In genomic region chr2:160156665-160157064, GRCh38 we compare ENCODE assay signal across 22 cellular contexts. TPM values are rescaled to one million over a fixed set of nuclear protein-coding genes. Genes with fewer than 3 reads are reported as not detected.
DNase-seq lines count a peak whose midpoint lies in the region; ATAC-seq, FAIRE-seq and TF ChIP-seq lines count a peak whose summit lies in the region.
"Had no signal": no experiment of that assay in that cellular context is flagged by ENCODE, and none has a peak within 500 bp of the region (broad histone marks: within the 10 kb centered on the region; RNA-seq: fewer than 3 reads in every experiment).

No MANE protein-coding gene starts in this region.

- H3K4me3 Mint-ChIP-seq in GM23338, result no peak overlapping the region
- H3K4me3 Mint-ChIP-seq in astrocyte (ENCODE audit: unreplicated experiment), result no peak overlapping the region
- H3K4me3 Mint-ChIP-seq: activated CD8-positive, alpha-beta T cell treated with anti-CD3 and anti-CD28 coated beads, Interleukin-2, amount 10 ng/mL, durations not matched to agents 7 days and 5 days; brain; CD8-positive, alpha-beta T cell; endodermal cell; H9; neural progenitor cell had no signal

- H3K4me1 ChIP-seq in GM23338 (ENCODE audit: insufficient read depth), result no peaks in the 10 kb centered on the region
- H3K4me1 ChIP-seq in astrocyte (ENCODE audit: insufficient read depth, low read length), result peaks cover 10% of the 10 kb centered on the region
- peaks cover 27% of the 10 kb centered on the region for H3K4me1 ChIP-seq in skeletal muscle satellite cell (ENCODE audit: control insufficient read depth, insufficient read depth, low read length)
- no peaks in the 10 kb centered on the region for H3K4me1 ChIP-seq in colonic mucosa

- no peak overlapping the region for H3K27ac ChIP-seq in GM23338 (ENCODE audit: low read depth)
- H3K27ac ChIP-seq in astrocyte (ENCODE audit: low read depth, low read length), result peak overlapping the region; percentile 32
- no peak overlapping the region for H3K27ac ChIP-seq in colonic mucosa
- H3K27ac ChIP-seq: HL-60, neural progenitor cell had no signal

- H2AFZ ChIP-seq in GM23338 (peak overlapping the region; percentile 47; the same call in 1 of the 2 replicates), astrocyte (ENCODE audit: low read depth, low read length) (peak overlapping the region; percentile 18)
- H2AFZ ChIP-seq: neural progenitor cell had no signal

- TF ChIP-seq POLR2A in erythroblast (IDR thresholded peaks at IDR 0.05; ENCODE audit: low read length), result no peak

- H3K9me3 ChIP-seq in astrocyte (ENCODE audit: insufficient read depth, low read depth, low read length) (no peaks in the 10 kb centered on the region), skeletal muscle satellite cell (replicated peaks; ENCODE audit: low read length) (no peaks in the 10 kb centered on the region), colonic mucosa (no peaks in the 10 kb centered on the region)

- H3K4me2 ChIP-seq in GM23338 (no peak overlapping the region), astrocyte (ENCODE audit: low read length) (peak overlapping the region; percentile 37), skeletal muscle satellite cell (ENCODE audit: low read length) (no peak overlapping the region)
- H3K4me2 ChIP-seq: neural progenitor cell had no signal

- no peak for ATAC-seq in GM23338
- ATAC-seq: activated CD8-positive, alpha-beta T cell treated with anti-CD3 and anti-CD28 coated beads, Interleukin-2, amount 10 ng/mL, durations not matched to agents 7 days and 5 days; CD8-positive, alpha-beta T cell had no signal

- intact Hi-C loops in colonic mucosa (cut with DNase I), result no loop called here

- no peaks in the 10 kb centered on the region for H3K36me3 ChIP-seq in GM23338 (ENCODE audit: insufficient read depth)
- no peaks in the 10 kb centered on the region for H3K36me3 ChIP-seq in astrocyte (ENCODE audit: insufficient read depth, low read length)
- no peaks in the 10 kb centered on the region for H3K36me3 ChIP-seq in skeletal muscle satellite cell (ENCODE audit: insufficient read depth, low read length)
- no peaks in the 10 kb centered on the region for H3K36me3 ChIP-seq in colonic mucosa
- H3K36me3 ChIP-seq: neural progenitor cell had no signal

- H3K9me2 ChIP-seq in GM23338 (ENCODE audit: insufficient read depth), result peaks cover 4% of the 10 kb centered on the region; the same call in 1 of the 2 replicates

- H3K4me3 ChIP-seq in GM23338, result no peak overlapping the region
- no peak overlapping the region for H3K4me3 ChIP-seq in astrocyte (ENCODE audit: insufficient read depth, low read depth, low read length)
- no peak overlapping the region for H3K4me3 ChIP-seq in foreskin fibroblast (ENCODE audit: low read depth in 1 of 2, low read length in 2 of 2)
- H3K4me3 ChIP-seq in skeletal muscle satellite cell (ENCODE audit: low read length), result no peak overlapping the region
- no peak overlapping the region for H3K4me3 ChIP-seq in colonic mucosa
- H3K4me3 ChIP-seq: lung, neural progenitor cell, skin epidermis had no signal

- H4K20me1 ChIP-seq in GM23338 (replicated peaks; ENCODE audit: insufficient read depth) (no peaks in the 10 kb centered on the region), astrocyte (ENCODE audit: insufficient read depth, low read length) (no peaks in the 10 kb centered on the region)

- TF ChIP-seq CTCF in GM23338 (conservative IDR thresholded peaks at IDR 0.05; ENCODE audit: low read depth in 2 of 2), result no peak
- no peak for TF ChIP-seq CTCF in astrocyte (IDR thresholded peaks at IDR 0.05; ENCODE audit: insufficient read depth, low read depth, low read length)
- TF ChIP-seq CTCF in foreskin fibroblast (IDR thresholded peaks at IDR 0.05; ENCODE audit: low read depth, low read length), result no peak
- TF ChIP-seq CTCF in GM20000 (IDR thresholded peaks at IDR 0.05; ENCODE audit: extremely low read depth, missing control alignments), result no peak
- no peak for TF ChIP-seq CTCF in colonic mucosa (IDR thresholded peaks at IDR 0.05)

- H3K9me3 Mint-ChIP-seq in GM23338 (no peaks in the 10 kb centered on the region), astrocyte (ENCODE audit: unreplicated experiment) (peaks cover 4% of the 10 kb centered on the region)
- H3K9me3 Mint-ChIP-seq: CD8-positive, alpha-beta T cell had no signal

- H3K36me3 Mint-ChIP-seq in GM23338 (ENCODE audit: low read depth) (no peaks in the 10 kb centered on the region; the same call in 2 of the 3 replicates), astrocyte (ENCODE audit: low read depth, unreplicated experiment) (no peaks in the 10 kb centered on the region)
- H3K36me3 Mint-ChIP-seq: brain; CD8-positive, alpha-beta T cell; neural progenitor cell had no signal

- no peaks in the 10 kb centered on the region for H3K27me3 Mint-ChIP-seq in GM23338 (ENCODE audit: insufficient read depth, low read depth, poor library complexity)
- no peaks in the 10 kb centered on the region for H3K27me3 Mint-ChIP-seq in astrocyte (ENCODE audit: low read depth, unreplicated experiment)

- no peak overlapping the region for H3K27ac Mint-ChIP-seq in GM23338
- H3K27ac Mint-ChIP-seq in astrocyte (ENCODE audit: unreplicated experiment), result peak overlapping the region; percentile 64
- H3K27ac Mint-ChIP-seq: activated CD8-positive, alpha-beta T cell treated with anti-CD3 and anti-CD28 coated beads, Interleukin-2, amount 10 ng/mL, durations not matched to agents 7 days and 5 days; brain; CD8-positive, alpha-beta T cell; H9; neural progenitor cell had no signal

- H3K4me1 Mint-ChIP-seq in GM23338 (peaks cover 6% of the 10 kb centered on the region; the same call in 2 of the 3 replicates), astrocyte (ENCODE audit: low read depth, unreplicated experiment) (peaks cover 24% of the 10 kb centered on the region)

- DNase-seq in GM23338 (ENCODE audit: low spot score), result no peak
- DNase-seq in astrocyte (ENCODE audit: low read depth), result peak; percentile 65
- peak; percentile 76 to 84 for DNase-seq in foreskin fibroblast
- DNase-seq in GM20000 (ENCODE audit: low spot score), result no peak
- DNase-seq in LoVo (ENCODE audit: low spot score), result no peak
- DNase-seq in colonic mucosa, result no peak
- no peak for DNase-seq in erythroblast (lab: John Stamatoyannopoulos, UW)
- DNase-seq: activated CD8-positive, alpha-beta T cell treated with anti-CD3 and anti-CD28 coated beads, Interleukin-2, amount 10 ng/mL, durations not matched to agents 7 days and 5 days; activated gamma-delta T cell; CD8-positive, alpha-beta T cell; GF-D8; NCI-H2107 had no signal

- H3K27me3 ChIP-seq in GM23338 (ENCODE audit: insufficient read depth) (no peaks in the 10 kb centered on the region), astrocyte (ENCODE audit: insufficient read depth, low read length) (no peaks in the 10 kb centered on the region), skeletal muscle satellite cell (ENCODE audit: control insufficient read depth, insufficient read depth, low read length) (no peaks in the 10 kb centered on the region), colonic mucosa (no peaks in the 10 kb centered on the region)
- H3K27me3 ChIP-seq: neural progenitor cell had no signal

- no peaks in the 10 kb centered on the region for H3F3A ChIP-seq in GM23338 (replicated peaks; ENCODE audit: low read depth)

- no peak for FAIRE-seq in astrocyte (lab: Jason Lieb, UNC)
- FAIRE-seq: GM18507 had no signal

- H3K79me2 ChIP-seq in GM23338 (replicated peaks; ENCODE audit: insufficient read depth) (no peaks in the 10 kb centered on the region), astrocyte (ENCODE audit: insufficient read depth, low read length) (no peaks in the 10 kb centered on the region)

- H3K9ac ChIP-seq in astrocyte (ENCODE audit: low read length), result no peak overlapping the region
- H3K9ac ChIP-seq in skeletal muscle satellite cell (ENCODE audit: low read depth, low read length), result peak overlapping the region; percentile 27
- no peak overlapping the region for H3K9ac ChIP-seq in colonic mucosa (ENCODE audit: low read depth in 2 of 2, low read length in 2 of 2)
- H3K9ac ChIP-seq: neural progenitor cell had no signal

TF ChIP-seq in GM23338, 12 proteins besides CTCF, POLR2A, EP300 and RAD21 (continues in another document):
- TF ChIP-seq JUNB (IDR thresholded peaks at IDR 0.05; ENCODE audit: unreplicated experiment), result no peak
- no peak for TF ChIP-seq REST (IDR thresholded peaks at IDR 0.05; ENCODE audit: unreplicated experiment)
- no peak for TF ChIP-seq ETS1 (IDR thresholded peaks at IDR 0.05)

RNA-seq across cellular contexts. Expression of gene ITGB6, which starts 43.4 kb away (rescaled TPM):
- not detected in 2 replicates for total RNA-seq in GM23338 (2014; rRNA removed; shearing (Covaris generic))
- polyA plus RNA-seq in GM23338 (2016; fragmentation: Nextera tagmentation; extraction: Ambion mirVana), result not detected in 2 replicates
- total RNA-seq in astrocyte (2.8 and 7.6 TPM in 2 replicates), colonic mucosa (10 to 100 TPM; 13.2 to 24.6 TPM)
- total RNA-seq in skeletal muscle satellite cell (2012; rRNA removed), result 0.25 and 2.2 TPM in 2 replicates
- total RNA-seq: activated CD8-positive, alpha-beta T cell treated with anti-CD3 and anti-CD28 coated beads, Interleukin-2, amount 10 ng/mL, durations not matched to agents 7 days and 5 days; CD8-positive, alpha-beta T cell; H9; SK-MEL-5 had no signal

Comparison
In these comparisons a context has a peak if more than half of its experiments do, and no peak if none do; other contexts are left out.
1. DNase-seq: peak in astrocyte (single experiment) and foreskin fibroblast (2 of 2); none in GM23338 (single experiment), GM20000 (single experiment), LoVo (single experiment), colonic mucosa (single experiment) and erythroblast (0 of 2).